11 cellular contexts compared by ENCODE assay signal in genomic region chr3:177624523-177625495, GRCh38.
A peak's percentile ranks its signal among the peaks of the same experiment; 100 is the strongest.
DNase-seq lines count a peak whose midpoint lies in the region; ATAC-seq and TF ChIP-seq lines count a peak whose summit lies in the region.
"Had no signal": no experiment of that assay in that cellular context is flagged by ENCODE, and none has a peak within 500 bp of the region (broad histone marks: within the 10 kb centered on the region; RNA-seq: fewer than 3 reads in every experiment).

No MANE protein-coding gene starts in this region.

- H3K27me3 ChIP-seq in fibroblast of lung (ENCODE audit: control insufficient read depth, insufficient read depth, low read length): no peaks in the 10 kb centered on the region

- H2AFZ ChIP-seq in fibroblast of lung (ENCODE audit: low read length): peak overlapping the region; percentile 21

- no peak overlapping the region for H3K9ac ChIP-seq in fibroblast of lung (ENCODE audit: insufficient read depth, low read length)

- no peak for TF ChIP-seq CTCF in fibroblast of lung (conservative IDR thresholded peaks at IDR 0.05 in 1 of 2, IDR thresholded peaks at IDR 0.05 in 1 of 2; ENCODE audit: low read depth in 1 of 2, low read length in 2 of 2)

- DNase-seq in stimulated activated CD4-positive, alpha-beta T cell treated with anti-CD3 and anti-CD28 coated beads, Interleukin-4, amount 100 ng/mL, for 24 hours: peak; percentile 9
- no peak for DNase-seq in stimulated activated CD4-positive, alpha-beta T cell treated with anti-CD3 and anti-CD28 coated beads, Interleukin-4, amount 100 ng/mL, for 1 hour
- DNase-seq in NCI-H526 treated with DMSO at 0.1 percent for 48 hours (lab: John Stamatoyannopoulos, UW): peak; percentile 82
- DNase-seq in fibroblast of lung (ENCODE audit: low read depth in 2 of 2): no peak
- no peak for DNase-seq in head of caudate nucleus
- no peak for DNase-seq in NCI-H524 (lab: John Stamatoyannopoulos, UW)
- DNase-seq: Karpas-422; NCI-H1694; stimulated activated CD4-positive, alpha-beta T cell treated with anti-CD3 and anti-CD28 coated beads, Interleukin-2, amount 100 ng/mL, for 24 hours had no signal

- intact Hi-C loops in head of caudate nucleus (cut with DNase I): loop anchor here (10.0 kb wide), 1 partner anchor 260 kb away; no protein-coding TSS in a partner anchor

- no peaks in the 10 kb centered on the region for H3K9me3 ChIP-seq in fibroblast of lung (ENCODE audit: control insufficient read depth, insufficient read depth, low read depth, low read length)

- no peaks in the 10 kb centered on the region for H3K36me3 ChIP-seq in fibroblast of lung (ENCODE audit: control insufficient read depth, insufficient read depth, low read length)

- no peaks in the 10 kb centered on the region for H3K79me2 ChIP-seq in fibroblast of lung (ENCODE audit: control insufficient read depth, insufficient read depth, low read length)

- peaks cover 2% of the 10 kb centered on the region for H3K4me1 ChIP-seq in fibroblast of lung (ENCODE audit: control insufficient read depth, extremely low read depth, insufficient read depth, low read length)

- no peak overlapping the region for H3K27ac ChIP-seq in fibroblast of lung (ENCODE audit: insufficient read depth, low read length)

- no peak overlapping the region for H3K4me2 ChIP-seq in fibroblast of lung (ENCODE audit: extremely low read depth, insufficient read depth, low read length)

- ATAC-seq in HG02610 (IDR thresholded peaks at IDR 0.05; ENCODE audit: unreplicated experiment) (no peak), HG03521 (IDR thresholded peaks at IDR 0.05; ENCODE audit: unreplicated experiment) (no peak)

- H3K4me3 ChIP-seq in fibroblast of lung (replicated peaks in 1 of 4; ENCODE audit: control extremely low read depth in 1 of 4, insufficient read depth in 1 of 4, low read depth in 3 of 4, low read length in 4 of 4): no peak overlapping the region

- H4K20me1 ChIP-seq in fibroblast of lung (ENCODE audit: control insufficient read depth, extremely low read depth, insufficient read depth, low read length): no peaks in the 10 kb centered on the region

Comparison
In these comparisons a context has a peak if more than half of its experiments do, and no peak if none do; other contexts are left out.
1. DNase-seq: peak in stimulated activated CD4-positive, alpha-beta T cell treated with anti-CD3 and anti-CD28 coated beads, Interleukin-4, amount 100 ng/mL, for 24 hours (single experiment) and NCI-H526 treated with DMSO at 0.1 percent for 48 hours (single experiment); none in stimulated activated CD4-positive, alpha-beta T cell treated with anti-CD3 and anti-CD28 coated beads, Interleukin-4, amount 100 ng/mL, for 1 hour (single experiment), fibroblast of lung (0 of 2), head of caudate nucleus (0 of 42) and NCI-H524 (0 of 2).